ENCODE assay signal across 24 cellular contexts in genomic region chr17:49050611-49051010, GRCh38. TPM values are rescaled to one million over a fixed set of nuclear protein-coding genes. Genes with fewer than 3 reads are reported as not detected.
"Had no signal": no experiment of that assay in that cellular context is flagged by ENCODE, and none has a peak within 500 bp of the region (broad histone marks: within the 10 kb centered on the region; RNA-seq: fewer than 3 reads in every experiment).

No MANE protein-coding gene starts in this region.

- H3K36me3 Mint-ChIP-seq: naive thymus-derived CD4-positive, alpha-beta T cell; natural killer cell treated with Interleukin-12 subunit alpha and Interleukin-12 subunit beta and Interleukin-15 and Interleukin-18, amount 100 ng/mL, for 72 hours; stimulated activated naive B cell treated with anti-CD40 and anti-IgM and Interleukin-4, amounts not matched to agents 10 μg/mL and 1 μg/mL and 100 μg/mL, for 72 hours had no signal

- H3K4me1 Mint-ChIP-seq: mesothelial cell of epicardium; naive thymus-derived CD4-positive, alpha-beta T cell; stimulated activated naive B cell treated with anti-CD40 and anti-IgM and Interleukin-4, amounts not matched to agents 10 μg/mL and 1 μg/mL and 100 μg/mL, for 72 hours had no signal

- DNase-seq: islet precursor cell; left ventricle myocardium inferior; naive thymus-derived CD4-positive, alpha-beta T cell; ovary; stimulated activated CD4-positive, alpha-beta T cell treated with anti-CD3 and anti-CD28 coated beads, Interleukin-12 subunit alpha, Interleukin-12 subunit beta, amount 100 ng/mL, for 4 hours; stimulated activated CD4-positive, alpha-beta T cell treated with anti-CD3 and anti-CD28 coated beads, Interleukin-15, amount 100 ng/mL, for 24 hours; stimulated activated CD4-positive, alpha-beta T cell treated with anti-CD3 and anti-CD28 coated beads, Interleukin-2, amount 100 ng/mL, for 24 hours; stimulated activated CD4-positive, alpha-beta T cell treated with anti-CD3 and anti-CD28 coated beads, Interleukin-4, amount 100 ng/mL, for 1 hour; stimulated activated naive B cell treated with anti-CD40 and anti-IgM and Interleukin-4, amounts not matched to agents 10 μg/mL and 1 μg/mL and 100 μg/mL, for 72 hours; stimulated activated naive CD8-positive, alpha-beta T cell treated with anti-CD3 and anti-CD28 coated beads, Interleukin-15, Interleukin-2, amounts not matched to agents 100 U/mL and 50 U/mL, for 24 hours; stomach; testis; thyroid gland; transverse colon; upper lobe of left lung had no signal

- ATAC-seq: naive thymus-derived CD4-positive, alpha-beta T cell; natural killer cell treated with Interleukin-12 subunit alpha and Interleukin-12 subunit beta and Interleukin-15 and Interleukin-18, amount 100 ng/mL, for 72 hours; sciatic nerve; stimulated activated naive B cell treated with anti-CD40 and anti-IgM and Interleukin-4, amounts not matched to agents 10 μg/mL and 1 μg/mL and 100 μg/mL, for 72 hours; stimulated activated naive CD8-positive, alpha-beta T cell treated with anti-CD3 and anti-CD28 coated beads, Interleukin-15, Interleukin-2, amounts not matched to agents 100 U/mL and 50 U/mL, for 24 hours had no signal

- H3K27ac ChIP-seq: left ventricle myocardium inferior, ovary, right atrium auricular region, skin epidermis, stomach, testis, thyroid gland, transverse colon, upper lobe of left lung, vagina had no signal

- H3K27me3 ChIP-seq: ovary, right atrium auricular region, testis, thyroid gland, transverse colon, upper lobe of left lung, vagina had no signal

- H3K4me3 ChIP-seq: left ventricle myocardium inferior, lung, ovary, right atrium auricular region, skin epidermis, stomach, testis, thyroid gland, transverse colon, upper lobe of left lung, vagina had no signal

- H3K27me3 Mint-ChIP-seq: progenitor cell of endocrine pancreas had no signal

- H3K4me1 ChIP-seq: left ventricle myocardium inferior, right atrium auricular region, stomach, testis, upper lobe of left lung, vagina had no signal

- H3K4me3 Mint-ChIP-seq: mesothelial cell of epicardium; naive thymus-derived CD4-positive, alpha-beta T cell; natural killer cell treated with Interleukin-12 subunit alpha and Interleukin-12 subunit beta and Interleukin-15 and Interleukin-18, amount 100 ng/mL, for 72 hours; stimulated activated naive B cell treated with anti-CD40 and anti-IgM and Interleukin-4, amounts not matched to agents 10 μg/mL and 1 μg/mL and 100 μg/mL, for 72 hours had no signal

- H3K9me3 Mint-ChIP-seq: mesothelial cell of epicardium; naive thymus-derived CD4-positive, alpha-beta T cell; natural killer cell treated with Interleukin-12 subunit alpha and Interleukin-12 subunit beta and Interleukin-15 and Interleukin-18, amount 100 ng/mL, for 72 hours; stimulated activated naive B cell treated with anti-CD40 and anti-IgM and Interleukin-4, amounts not matched to agents 10 μg/mL and 1 μg/mL and 100 μg/mL, for 72 hours had no signal

- H3K27ac Mint-ChIP-seq: mesothelial cell of epicardium; naive thymus-derived CD4-positive, alpha-beta T cell; natural killer cell treated with Interleukin-12 subunit alpha and Interleukin-12 subunit beta and Interleukin-15 and Interleukin-18, amount 100 ng/mL, for 72 hours; progenitor cell of endocrine pancreas; stimulated activated naive B cell treated with anti-CD40 and anti-IgM and Interleukin-4, amounts not matched to agents 10 μg/mL and 1 μg/mL and 100 μg/mL, for 72 hours had no signal

- H3K36me3 ChIP-seq: left ventricle myocardium inferior, ovary, right atrium auricular region, stomach, thyroid gland, transverse colon, upper lobe of left lung, vagina had no signal

- H3K9me3 ChIP-seq: left ventricle myocardium inferior, ovary, right atrium auricular region, stomach, testis, thyroid gland, transverse colon, upper lobe of left lung, vagina had no signal

RNA-seq across cellular contexts. Expression of gene IGF2BP1, which starts 53.4 kb away (rescaled TPM):
- total RNA-seq: left ventricle myocardium inferior; lower leg skin; naive thymus-derived CD4-positive, alpha-beta T cell; right atrium auricular region; sciatic nerve; vagina had no signal
- polyA plus RNA-seq: naive thymus-derived CD4-positive, alpha-beta T cell had no signal
